Comparison of ENCODE assay signal across 21 cellular contexts in the genomic region with DNA sequence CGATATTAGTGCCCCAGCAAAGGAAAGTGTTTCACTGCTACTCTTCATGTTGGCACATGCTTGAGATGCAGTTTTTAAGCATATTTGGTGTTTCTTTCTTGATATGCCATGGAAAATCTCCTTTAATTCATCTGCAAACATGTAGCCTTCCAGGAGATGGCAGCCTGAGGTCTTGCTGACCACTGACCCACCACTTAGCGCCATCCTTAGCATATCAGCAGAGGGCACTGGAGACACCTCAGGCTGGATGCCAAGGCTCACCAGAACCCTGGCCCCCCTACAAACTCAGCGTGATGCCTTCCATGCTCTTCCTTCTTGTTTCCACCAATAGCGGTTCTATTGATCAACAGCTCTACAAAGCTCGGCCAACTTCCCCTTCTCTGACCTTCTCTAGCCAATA.
DNase-seq lines count a peak whose midpoint lies in the region; ATAC-seq, FAIRE-seq and TF ChIP-seq lines count a peak whose summit lies in the region.
"Had no signal": no experiment of that assay in that cellular context is flagged by ENCODE, and none has a peak within 500 bp of the region (broad histone marks: within the 10 kb centered on the region; RNA-seq: fewer than 3 reads in every experiment).

No MANE protein-coding gene starts in this region.

- no peak overlapping the region for H2AK5ac ChIP-seq in H1 (ENCODE audit: low read depth, low read length)

- no peak overlapping the region for H3K56ac ChIP-seq in H1 (replicated peaks; ENCODE audit: insufficient read length, low read depth, low read length)

- no peak overlapping the region for H3K27ac Mint-ChIP-seq in Caco-2 (ENCODE audit: unreplicated experiment)

- H3K27me3 ChIP-seq in NT2/D1 (ENCODE audit: insufficient read depth, insufficient read length) = no peaks in the 10 kb centered on the region
- H3K27me3 ChIP-seq in H1 (replicated peaks in 1 of 4; ENCODE audit: control insufficient read depth in 3 of 4, extremely low read depth in 1 of 4, insufficient read depth in 3 of 4, low read length in 3 of 4) = no peaks in the 10 kb centered on the region
- H3K27me3 ChIP-seq in Caco-2 (replicated peaks; ENCODE audit: control insufficient read depth, insufficient read depth, low read length) = no peaks in the 10 kb centered on the region
- H3K27me3 ChIP-seq: gastrocnemius medialis, SJSA1, testis had no signal

- H3K4me3 ChIP-seq in NT2/D1 (ENCODE audit: insufficient read length, low read depth) (no peak overlapping the region), H1 (ENCODE audit: extremely low read depth in 1 of 4, insufficient read depth in 2 of 4, low read depth in 3 of 4, low read length in 4 of 4) (no peak overlapping the region), Caco-2 (ENCODE audit: low read depth, low read length) (no peak overlapping the region)
- H3K4me3 ChIP-seq: A549, gastrocnemius medialis, HAP-1, SJSA1, testis had no signal

- H2AFZ ChIP-seq in H1 (ENCODE audit: low read length) = no peak overlapping the region

- no peak overlapping the region for H3K9ac ChIP-seq in NT2/D1 (ENCODE audit: insufficient read length, low read depth)
- H3K9ac ChIP-seq in H1 (replicated peaks in 1 of 4; ENCODE audit: extremely low read depth in 1 of 4, low read depth in 3 of 4, low read length in 3 of 4) = no peak overlapping the region

- TF ChIP-seq RAD21 in H1 (IDR thresholded peaks at IDR 0.05 in 1 of 2, conservative IDR thresholded peaks at IDR 0.05 in 1 of 2; ENCODE audit: low read depth in 2 of 2, low read length in 2 of 2) = peak; percentile 73 to 85

- H3K27ac ChIP-seq in H1 (ENCODE audit: low read depth, low read length) = no peak overlapping the region
- H3K27ac ChIP-seq: A549, C4-2B, gastrocnemius medialis, HL-60, SJSA1, testis had no signal

- H3K4me1 ChIP-seq in NT2/D1 (ENCODE audit: insufficient read depth, insufficient read length) (no peaks in the 10 kb centered on the region), H1 (replicated peaks in 1 of 4; ENCODE audit: control insufficient read depth in 3 of 4, insufficient read depth in 4 of 4, low read length in 3 of 4) (no peaks in the 10 kb centered on the region), Caco-2 (no peaks in the 10 kb centered on the region)
- H3K4me1 ChIP-seq: A549, gastrocnemius medialis, HAP-1, SJSA1 had no signal

- no peak overlapping the region for H3K14ac ChIP-seq in H1 (ENCODE audit: insufficient read length)

- H2BK120ac ChIP-seq in H1 (replicated peaks; ENCODE audit: low read depth, low read length) = no peak overlapping the region

- TF ChIP-seq CTCF in H1 (IDR thresholded peaks at IDR 0.05; ENCODE audit: control extremely low read depth in 1 of 3, insufficient read depth in 1 of 3, low read depth in 1 of 3, low read length in 3 of 3) = peak; percentile 77 to 99 (median 87)
- TF ChIP-seq CTCF in Caco-2 (IDR thresholded peaks at IDR 0.05; ENCODE audit: insufficient read depth in 1 of 2, low read depth in 1 of 2, low read length in 1 of 2, severe bottlenecking in 1 of 2, unreplicated experiment in 1 of 2) = no peak

- POLR2A ChIA-PET in H1 (lab: Charles Lee; ENCODE audit: partially characterized antibody) = no interaction called here
- POLR2A ChIA-PET in Caco-2 (lab: Charles Lee) = no interaction called here

- no peak overlapping the region for H4K91ac ChIP-seq in H1 (replicated peaks; ENCODE audit: insufficient read length, low read length)

- WGBS in H1 (ENCODE audit: extremely low coverage in 1 of 2, insufficient coverage in 1 of 2, insufficient read length in 1 of 2, insufficient replicate concordance in 2 of 2, low coverage in 1 of 2, low lambda C conversion rate in 2 of 2, missing lambda C conversion rate in 1 of 2), 2 experiments = 67% methylated on average over 5 of the region's 5 CpGs; no CpG with 5 or more reads in 1 of the 2 experiments

- H3K9me3 Mint-ChIP-seq in Caco-2 (ENCODE audit: unreplicated experiment) = peaks cover 10% of the 10 kb centered on the region

- H3K36me3 ChIP-seq in NT2/D1 (ENCODE audit: insufficient read depth, insufficient read length, low read length) (no peaks in the 10 kb centered on the region), H1 (ENCODE audit: control insufficient read depth in 2 of 4, insufficient read depth in 4 of 4, low read length in 3 of 4) (no peaks in the 10 kb centered on the region), Caco-2 (ENCODE audit: control insufficient read depth, insufficient read depth, low read length) (no peaks in the 10 kb centered on the region)
- H3K36me3 ChIP-seq: gastrocnemius medialis, HAP-1, SJSA1 had no signal

- FAIRE-seq in H1 (lab: Jason Lieb, UNC) (peak; percentile 90), HTR-8/SVneo (lab: Jason Lieb, UNC) (no peak)
- FAIRE-seq: A549 had no signal

- H3K79me2 ChIP-seq in H1 (ENCODE audit: control insufficient read depth in 1 of 2, insufficient read depth in 2 of 2, low read length in 2 of 2) = no peaks in the 10 kb centered on the region

- no peak overlapping the region for H3K4ac ChIP-seq in H1 (replicated peaks; ENCODE audit: insufficient read length, low read depth, low read length)

- no peaks in the 10 kb centered on the region for H3K79me1 ChIP-seq in H1 (ENCODE audit: low read depth, low read length)

- H3K4me2 ChIP-seq in H1 (ENCODE audit: insufficient read depth in 1 of 2, low read depth in 2 of 2, low read length in 2 of 2) = no peak overlapping the region
- H3K4me2 ChIP-seq: A549 had no signal

- intact Hi-C loops in Caco-2 (cut with micrococcal nuclease; ENCODE audit: unreplicated experiment) = no loop called here

- H4K8ac ChIP-seq in H1 (ENCODE audit: extremely low read depth, insufficient read depth, low read length) = no peak overlapping the region

- H3K4me3 Mint-ChIP-seq in Caco-2 (ENCODE audit: unreplicated experiment) = no peak overlapping the region

- no peak overlapping the region for H3K23ac ChIP-seq in H1 (ENCODE audit: insufficient read length)

- H2BK12ac ChIP-seq in H1 (ENCODE audit: low read depth, low read length) = no peak overlapping the region

- DNase-seq in NCI-H748 (lab: John Stamatoyannopoulos, UW; ENCODE audit: unreplicated experiment) (peak; percentile 19), NCI-H748 treated with DMSO at 0.1 percent for 48 hours (lab: John Stamatoyannopoulos, UW) (no peak), NT2/D1 (ENCODE audit: low read depth, low spot score) (peak; percentile 9), H1 (ENCODE audit: low read depth in 1 of 2, low spot score in 2 of 2) (no peak), HTR-8/SVneo (ENCODE audit: insufficient read length, low spot score) (no peak), Caco-2 (no peak)
- DNase-seq: erythroblast, gastrocnemius medialis, KBM-7, NCI-H1092 treated with DMSO at 0.1 percent for 48 hours, NCI-H226, T-helper 2 cell, testis had no signal

- H3K23me2 ChIP-seq in H1 (ENCODE audit: low read depth, low read length) = no peaks in the 10 kb centered on the region

- no peak overlapping the region for H4K5ac ChIP-seq in H1 (ENCODE audit: insufficient read length, low read depth, low read length)

- ATAC-seq in GM18867 (IDR thresholded peaks at IDR 0.05; ENCODE audit: unreplicated experiment) (no peak), GM18858 (IDR thresholded peaks at IDR 0.05; ENCODE audit: unreplicated experiment) (no peak)
- ATAC-seq: gastrocnemius medialis, left lobe of liver had no signal

- no peaks in the 10 kb centered on the region for H3K4me1 Mint-ChIP-seq in Caco-2 (ENCODE audit: low read depth, unreplicated experiment)

- TF ChIP-seq EP300 in H1 (IDR thresholded peaks at IDR 0.05; ENCODE audit: borderline replicate concordance in 1 of 2, low read depth in 2 of 2, low read length in 2 of 2) = no peak

- BruUV-seq in Caco-2 (replicated peaks; lab: Mats Ljungman, UMichigan) = no TSS peak

- H3K9me3 ChIP-seq in NT2/D1 (ENCODE audit: insufficient read depth, low read length) = no peaks in the 10 kb centered on the region
- peaks cover 0 to 5% of the 10 kb centered on the region in 2 experiments; a peak in 1 of 4 replicates for H3K9me3 ChIP-seq in H1 (ENCODE audit: insufficient read depth in 2 of 2, low read depth in 1 of 2, low read length in 1 of 2)
- H3K9me3 ChIP-seq in Caco-2 = no peaks in the 10 kb centered on the region
- H3K9me3 ChIP-seq: A549, gastrocnemius medialis, HAP-1, testis had no signal

- peaks cover 3% of the 10 kb centered on the region for H3K27me3 Mint-ChIP-seq in Caco-2 (ENCODE audit: insufficient read depth, unreplicated experiment)

- CTCF ChIA-PET in H1 (lab: Charles Lee; ENCODE audit: partially characterized antibody) (interaction anchor here (0.6 to 2.3 kb wide), 11 partner anchors 8 to 354 kb away, joined by 3 to 8 read pairs (median 3); no protein-coding TSS in a partner anchor), Caco-2 (lab: Charles Lee) (no interaction called here)

- TF ChIP-seq POLR2A in H1 (IDR thresholded peaks at IDR 0.05; ENCODE audit: control extremely low read depth in 1 of 2, low read depth in 2 of 2, low read length in 2 of 2) = no peak

- no peaks in the 10 kb centered on the region for H3K36me3 Mint-ChIP-seq in Caco-2 (ENCODE audit: insufficient read depth, unreplicated experiment)

- no peaks in the 10 kb centered on the region for H4K20me1 ChIP-seq in H1 (replicated peaks in 1 of 2; ENCODE audit: control insufficient read depth in 1 of 2, insufficient read depth in 2 of 2, low read length in 2 of 2)

- no peak overlapping the region for H2BK15ac ChIP-seq in H1 (ENCODE audit: low read length)

- no peak overlapping the region for H2BK20ac ChIP-seq in H1 (ENCODE audit: low read length)

- H2BK5ac ChIP-seq in H1 (ENCODE audit: low read depth, low read length) = no peak overlapping the region

- no peak overlapping the region for H3K18ac ChIP-seq in H1 (ENCODE audit: extremely low read depth, low read length)

TF ChIP-seq in H1, 55 proteins besides CTCF, POLR2A, EP300 and RAD21:
- no peak for TF ChIP-seq TAF7 (optimal IDR thresholded peaks at IDR 0.05; ENCODE audit: borderline replicate concordance, low read depth, low read length)
- TF ChIP-seq CBX5 (IDR thresholded peaks at IDR 0.05; ENCODE audit: low read depth, low read length) = no peak
- TF ChIP-seq CREB1 (IDR thresholded peaks at IDR 0.05) = 0 out of 2 replicates have a peak, but pooled peaks have one; percentile 26
- no peak for TF ChIP-seq SIN3A (conservative IDR thresholded peaks at IDR 0.05 in 1 of 2, IDR thresholded peaks at IDR 0.05 in 1 of 2; ENCODE audit: low read depth in 1 of 2, low read length in 2 of 2)
- TF ChIP-seq YY1 (IDR thresholded peaks at IDR 0.05; ENCODE audit: low read depth, low read length) = peak; percentile 42; the same call in 1 of the 2 replicates
- no peak for TF ChIP-seq ASH2L (IDR thresholded peaks at IDR 0.05; ENCODE audit: low read length)
- TF ChIP-seq SP2 (IDR thresholded peaks at IDR 0.05; ENCODE audit: low read length) = no peak
- no peak for TF ChIP-seq KDM5A (IDR thresholded peaks at IDR 0.05; ENCODE audit: low read length)

Comparison
In these comparisons a context has a peak if more than half of its experiments do, and no peak if none do; other contexts are left out.
1. DNase-seq: peak in NCI-H748 (single experiment) and NT2/D1 (single experiment); none in NCI-H748 treated with DMSO at 0.1 percent for 48 hours (single experiment), H1 (0 of 2), HTR-8/SVneo (single experiment) and Caco-2 (0 of 2).
2. CTCF ChIP-seq: peak in H1 (3 of 3); none in Caco-2 (0 of 2).